ENCODE assay signal across 8 cellular contexts in the genomic region with DNA sequence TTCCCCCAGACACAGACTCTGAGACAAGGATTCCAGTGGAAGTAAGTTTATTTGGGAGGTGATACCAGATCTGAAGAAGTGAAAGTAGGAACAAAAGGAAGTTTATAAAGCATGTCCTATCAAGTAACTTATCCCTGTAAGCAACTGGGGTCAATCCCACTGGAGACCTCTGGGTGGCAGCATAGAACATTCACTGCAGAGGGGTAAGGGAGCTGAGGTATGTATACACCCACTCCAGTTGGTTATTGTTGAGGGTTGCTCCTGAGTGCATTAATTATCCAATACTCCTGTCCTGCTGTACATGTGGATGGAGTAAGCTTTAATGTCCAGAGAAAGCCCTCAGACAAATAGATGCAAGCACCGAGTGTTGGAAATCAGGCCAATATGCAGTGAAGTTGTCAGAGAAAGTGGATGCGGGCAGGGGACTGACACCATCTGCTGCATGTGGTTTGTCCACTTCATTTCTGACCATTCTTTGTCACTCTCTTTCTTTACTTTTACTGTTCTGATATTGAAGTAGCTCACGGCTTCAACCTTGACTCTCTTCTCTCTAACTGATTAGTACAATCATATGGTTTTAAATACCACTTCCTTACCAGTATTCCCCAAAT. TPM values are rescaled to one million over a fixed set of nuclear protein-coding genes. Genes with fewer than 3 reads are reported as not detected.
DNase-seq lines count a peak whose midpoint lies in the region; ATAC-seq and TF ChIP-seq lines count a peak whose summit lies in the region.

No MANE protein-coding gene starts in this region.

- H3K4me1 ChIP-seq in cardiac muscle cell (ENCODE audit: low read depth): no peaks in the 10 kb centered on the region
- no peaks in the 10 kb centered on the region for H3K4me1 ChIP-seq in adrenal gland (replicated peaks in 1 of 2)
- H3K4me1 ChIP-seq in left lung: no peaks in the 10 kb centered on the region

- 91 to 97% (median 95%) methylated on average over 3 of the region's 3 CpGs for WGBS in adrenal gland, 4 donors

- ATAC-seq in left lung: peak; percentile 64
- ATAC-seq in HG03159 (IDR thresholded peaks at IDR 0.05; ENCODE audit: unreplicated experiment): no peak
- no peak for ATAC-seq in HG03469 (IDR thresholded peaks at IDR 0.05; ENCODE audit: unreplicated experiment)
- ATAC-seq in GM21390 (IDR thresholded peaks at IDR 0.05; ENCODE audit: unreplicated experiment): no peak

- DNase-seq in cardiac muscle cell (ENCODE audit: low read depth in 1 of 2, low spot score in 1 of 2): peak; percentile 40 to 62
- no peak for DNase-seq in cardiac septum (ENCODE audit: low spot score)
- DNase-seq in NCI-H226: peak; percentile 36
- DNase-seq in adrenal gland: peak in 2 of 7 donors; percentile 27 to 45
- no peak for DNase-seq in left lung

- no peaks in the 10 kb centered on the region for H3K36me3 ChIP-seq in cardiac muscle cell
- H3K36me3 ChIP-seq in adrenal gland (replicated peaks in 1 of 2): no peaks in the 10 kb centered on the region
- H3K36me3 ChIP-seq in left lung: no peaks in the 10 kb centered on the region

- H3K9me3 ChIP-seq in cardiac muscle cell (ENCODE audit: low read depth): no peaks in the 10 kb centered on the region
- no peaks in the 10 kb centered on the region for H3K9me3 ChIP-seq in adrenal gland (replicated peaks in 1 of 3)
- H3K9me3 ChIP-seq in left lung: peaks cover 0 to 5% of the 10 kb centered on the region in 2 donors

- intact Hi-C loops in cardiac septum (cut with DNase I): no loop called here
- intact Hi-C loops in adrenal gland (cut with DNase I): loop anchor here (5.0 kb wide), 1 partner anchor 62 kb away; no protein-coding TSS in a partner anchor
- intact Hi-C loops in left lung (cut with DNase I): loop anchor here in 1 of 2 donors (5.0 kb wide), 1 partner anchor 52 kb away; no protein-coding TSS in a partner anchor

- TF ChIP-seq POLR2A in adrenal gland (IDR thresholded peaks at IDR 0.05): no peak

- peak; percentile 67 for TF ChIP-seq CTCF in cardiac muscle cell (IDR thresholded peaks at IDR 0.05; ENCODE audit: low read depth, low read length)
- TF ChIP-seq CTCF in adrenal gland (IDR thresholded peaks at IDR 0.05): peak in 5 of 6 experiments; percentile 11 to 46 (median 32)
- peak; percentile 28 to 67 for TF ChIP-seq CTCF in left lung (IDR thresholded peaks at IDR 0.05)

- H3K27ac ChIP-seq in cardiac muscle cell (no peak overlapping the region), adrenal gland (no peak overlapping the region), left lung (no peak overlapping the region)

- no peaks in the 10 kb centered on the region for H3K27me3 ChIP-seq in cardiac muscle cell
- no peaks in the 10 kb centered on the region for H3K27me3 ChIP-seq in adrenal gland
- no peaks in the 10 kb centered on the region for H3K27me3 ChIP-seq in left lung

- H3K4me3 ChIP-seq in cardiac muscle cell (no peak overlapping the region), adrenal gland (no peak overlapping the region), left lung (no peak overlapping the region)

RNA-seq across cellular contexts. Expression of gene NOTCH3, which starts 46.7 kb away (rescaled TPM):
- total RNA-seq in cardiac muscle cell (27.2 and 40.4 TPM in 2 replicates), cardiac septum (60.0 TPM), adrenal gland (10 to 100 TPM in 7 of 8 donors, 1 to 10 TPM in 1; 8.3 to 39.3 (median 17.7) TPM), left lung (10 to 100 TPM; 73.2 to 94.1 TPM)
- polyA plus RNA-seq in cardiac muscle cell (19.9 and 28.5 TPM in 2 replicates), adrenal gland (1 to 10 TPM; 3.7 to 8.9 (median 6.2) TPM)

RNA-seq across cellular contexts. Expression of gene SYDE1, which starts 46.9 kb away (rescaled TPM):
- total RNA-seq in cardiac muscle cell (26.1 and 48.3 TPM in 2 replicates), cardiac septum (16.4 TPM), adrenal gland (10 to 100 TPM; 11.2 to 45.1 (median 31.6) TPM), left lung (10 to 100 TPM; 17.5 to 22.9 TPM)
- polyA plus RNA-seq in cardiac muscle cell (13.2 and 14.5 TPM in 2 replicates), adrenal gland (10 to 100 TPM in 2 of 3 donors, 1 to 10 TPM in 1; 2.5 to 14.2 (median 11.5) TPM)

Comparison
In these comparisons a context has a peak if more than half of its experiments do, and no peak if none do; other contexts are left out.
1. DNase-seq: peak in cardiac muscle cell (2 of 2) and NCI-H226 (single experiment); none in cardiac septum (single experiment) and left lung (0 of 2).
2. Peak in every context shown above with its lines, with median percentiles within 50 percentile points of each other: CTCF ChIP-seq.